Comparison of ENCODE assay signal across 1 cellular context in the genomic region with DNA sequence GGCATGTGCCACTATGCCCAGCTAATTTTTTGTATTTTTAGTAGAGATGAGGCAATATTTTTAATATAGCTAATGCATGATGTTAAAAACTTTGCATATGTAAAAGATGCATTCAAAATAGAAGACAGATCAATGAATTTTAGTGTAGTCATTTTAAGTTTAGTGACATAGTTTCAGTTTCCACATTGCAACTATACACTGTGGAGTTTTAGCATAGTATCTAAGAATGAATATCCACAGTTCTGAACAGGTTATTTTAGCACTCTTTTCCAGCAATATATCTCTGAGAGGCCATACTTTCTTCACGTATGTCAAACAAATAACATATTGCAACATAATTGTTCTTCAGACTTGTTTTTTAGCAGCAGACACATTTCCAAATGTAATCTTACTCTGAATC.
TF ChIP-seq lines count a peak whose summit lies in the region.

No MANE protein-coding gene starts in this region.

TF ChIP-seq in IMR-90, 13 proteins besides CTCF, POLR2A, EP300 and RAD21:
- TF ChIP-seq RCOR1 (IDR thresholded peaks at IDR 0.05; ENCODE audit: insufficient replicate concordance, low read length) = no peak
- TF ChIP-seq CEBPB (IDR thresholded peaks at IDR 0.05; ENCODE audit: low read depth, low read length) = peak; percentile 46; the same call in 1 of the 2 replicates
- TF ChIP-seq RFX5 (IDR thresholded peaks at IDR 0.05; ENCODE audit: low read depth, low read length) = no peak
- TF ChIP-seq, protein P1, sequence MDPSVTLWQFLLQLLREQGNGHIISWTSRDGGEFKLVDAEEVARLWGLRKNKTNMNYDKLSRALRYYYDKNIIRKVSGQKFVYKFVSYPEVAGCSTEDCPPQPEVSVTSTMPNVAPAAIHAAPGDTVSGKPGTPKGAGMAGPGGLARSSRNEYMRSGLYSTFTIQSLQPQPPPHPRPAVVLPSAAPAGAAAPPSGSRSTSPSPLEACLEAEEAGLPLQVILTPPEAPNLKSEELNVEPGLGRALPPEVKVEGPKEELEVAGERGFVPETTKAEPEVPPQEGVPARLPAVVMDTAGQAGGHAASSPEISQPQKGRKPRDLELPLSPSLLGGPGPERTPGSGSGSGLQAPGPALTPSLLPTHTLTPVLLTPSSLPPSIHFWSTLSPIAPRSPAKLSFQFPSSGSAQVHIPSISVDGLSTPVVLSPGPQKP (IDR thresholded peaks at IDR 0.05; ENCODE audit: borderline replicate concordance, low read depth, low read length) = no peak
- no peak for TF ChIP-seq SMC3 (IDR thresholded peaks at IDR 0.05; ENCODE audit: low read depth, low read length)
- no peak for TF ChIP-seq FOS (IDR thresholded peaks at IDR 0.05; ENCODE audit: low read depth, low read length)
- TF ChIP-seq CHD1 (IDR thresholded peaks at IDR 0.05; ENCODE audit: low read depth, low read length) = no peak
- TF ChIP-seq MAFK (IDR thresholded peaks at IDR 0.05; ENCODE audit: low read depth, low read length) = no peak
- TF ChIP-seq BHLHE40 (IDR thresholded peaks at IDR 0.05; ENCODE audit: low read depth, low read length) = no peak
